ENCODE assay signal across 10 cellular contexts in the genomic region with DNA sequence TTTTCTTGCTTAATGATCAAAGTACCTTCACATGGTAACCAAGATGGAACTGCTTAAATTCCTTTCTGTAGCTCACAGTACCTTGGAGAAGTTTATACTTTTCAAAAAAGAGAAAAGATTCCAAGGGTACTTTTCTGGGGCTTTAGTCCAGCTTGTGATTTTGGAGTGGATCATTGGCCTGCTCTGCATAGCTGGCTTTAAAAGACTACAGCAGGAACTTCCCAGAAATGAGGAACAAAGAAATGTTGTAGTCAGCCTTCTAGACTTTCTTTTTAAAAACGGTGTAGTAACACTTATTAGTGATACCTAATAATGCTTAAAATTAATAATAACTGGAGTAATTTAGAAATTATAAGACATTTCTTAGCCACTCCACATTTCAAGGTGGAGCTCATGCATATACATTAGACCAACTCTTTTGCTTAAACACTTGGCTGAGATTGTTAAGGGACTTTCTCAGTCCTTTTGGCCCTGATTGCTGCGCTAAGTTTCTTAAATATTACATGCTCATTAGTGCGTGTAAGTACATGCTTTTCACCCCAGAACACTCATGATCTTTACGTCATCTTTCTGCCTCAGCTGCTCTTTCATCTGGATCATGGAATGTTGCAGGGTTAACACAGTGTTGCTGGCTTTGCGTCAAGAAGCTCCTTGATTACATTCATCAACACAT. TPM values are rescaled to one million over a fixed set of nuclear protein-coding genes. Genes with fewer than 3 reads are reported as not detected.
DNase-seq lines count a peak whose midpoint lies in the region; ATAC-seq and TF ChIP-seq lines count a peak whose summit lies in the region.
"Had no signal": no experiment of that assay in that cellular context is flagged by ENCODE, and none has a peak within 500 bp of the region (broad histone marks: within the 10 kb centered on the region; RNA-seq: fewer than 3 reads in every experiment).

No MANE protein-coding gene starts in this region.

- H3K27ac ChIP-seq in neural progenitor cell = no peak overlapping the region

- H3K36me3 Mint-ChIP-seq in activated naive CD4-positive, alpha-beta T cell treated with anti-CD3 and anti-CD28 coated beads, Interleukin-2, amount 10 ng/mL, durations not matched to agents 7 days and 5 days = peaks cover 17% of the 10 kb centered on the region
- H3K36me3 Mint-ChIP-seq in neural progenitor cell = peaks cover 1% of the 10 kb centered on the region

- peaks cover 15% of the 10 kb centered on the region for H3K4me1 Mint-ChIP-seq in activated naive CD4-positive, alpha-beta T cell treated with anti-CD3 and anti-CD28 coated beads, Interleukin-2, amount 10 ng/mL, durations not matched to agents 7 days and 5 days
- peaks cover 12% of the 10 kb centered on the region for H3K4me1 Mint-ChIP-seq in neural progenitor cell

- H3K36me3 ChIP-seq in neural progenitor cell = no peaks in the 10 kb centered on the region

- no peak for TF ChIP-seq CTCF in GM10266 (IDR thresholded peaks at IDR 0.05; ENCODE audit: control insufficient read depth, insufficient read depth, low read depth, missing control alignments)
- TF ChIP-seq CTCF in neural progenitor cell (IDR thresholded peaks at IDR 0.05) = no peak

- CTCF ChIA-PET in activated naive CD4-positive, alpha-beta T cell treated with anti-CD3 and anti-CD28 coated beads, Interleukin-2, amount 10 ng/mL, durations not matched to agents 7 days and 5 days (lab: Charles Lee) = interaction anchor here (1.0 kb wide), 1 partner anchor 19 kb away, joined by 3 read pairs; no protein-coding TSS in a partner anchor

- H3K79me2 ChIP-seq in neural progenitor cell (ENCODE audit: low read depth) = no peaks in the 10 kb centered on the region

- H3K4me3 Mint-ChIP-seq in activated naive CD4-positive, alpha-beta T cell treated with anti-CD3 and anti-CD28 coated beads, Interleukin-2, amount 10 ng/mL, durations not matched to agents 7 days and 5 days = no peak overlapping the region
- no peak overlapping the region for H3K4me3 Mint-ChIP-seq in neural progenitor cell
- H3K4me3 Mint-ChIP-seq: activated naive CD8-positive, alpha-beta T cell treated with anti-CD3 and anti-CD28 coated beads, Interleukin-2, amount 10 ng/mL, durations not matched to agents 7 days and 5 days had no signal

- H2AFZ ChIP-seq in neural progenitor cell (replicated peaks) = no peak overlapping the region

- no peak overlapping the region for H3K4me2 ChIP-seq in neural progenitor cell

- no peak overlapping the region for H3K4me3 ChIP-seq in neural progenitor cell

- H4K20me1 ChIP-seq in neural progenitor cell (ENCODE audit: low read depth) = no peaks in the 10 kb centered on the region

- H3K27ac Mint-ChIP-seq in activated naive CD4-positive, alpha-beta T cell treated with anti-CD3 and anti-CD28 coated beads, Interleukin-2, amount 10 ng/mL, durations not matched to agents 7 days and 5 days = no peak overlapping the region
- no peak overlapping the region for H3K27ac Mint-ChIP-seq in neural progenitor cell
- H3K27ac Mint-ChIP-seq: activated naive CD8-positive, alpha-beta T cell treated with anti-CD3 and anti-CD28 coated beads, Interleukin-2, amount 10 ng/mL, durations not matched to agents 7 days and 5 days had no signal

- no peak overlapping the region for H3K9ac ChIP-seq in neural progenitor cell

- peaks cover 26% of the 10 kb centered on the region for H3K4me1 ChIP-seq in neural progenitor cell
- H3K4me1 ChIP-seq: Caco-2 had no signal

- peak; percentile 11 for DNase-seq in GM10266 (ENCODE audit: extremely low spot score)
- peak; percentile 36 for DNase-seq in iris pigment epithelial cell (ENCODE audit: low read depth)
- no peak for DNase-seq in activated naive CD4-positive, alpha-beta T cell treated with anti-CD3 and anti-CD28 coated beads, Interleukin-2, amount 10 ng/mL, durations not matched to agents 7 days and 5 days
- no peak for DNase-seq in activated gamma-delta T cell (lab: John Stamatoyannopoulos, UW)
- no peak for DNase-seq in neural progenitor cell (ENCODE audit: low spot score)
- DNase-seq in NCI-H774 (lab: John Stamatoyannopoulos, UW) = no peak
- DNase-seq: activated naive CD8-positive, alpha-beta T cell treated with anti-CD3 and anti-CD28 coated beads, Interleukin-2, amount 10 ng/mL, durations not matched to agents 7 days and 5 days; Caco-2 had no signal

- no peaks in the 10 kb centered on the region for H3F3A ChIP-seq in neural progenitor cell (ENCODE audit: low read depth)

- ATAC-seq in GM21390 (IDR thresholded peaks at IDR 0.05; ENCODE audit: unreplicated experiment) = peak; percentile 32
- ATAC-seq in HG03378 (IDR thresholded peaks at IDR 0.05; ENCODE audit: unreplicated experiment) = peak; percentile 30

- H3K9me3 ChIP-seq in neural progenitor cell (ENCODE audit: low read depth) = no peaks in the 10 kb centered on the region
- H3K9me3 ChIP-seq: Caco-2 had no signal

- no peaks in the 10 kb centered on the region for H3K27me3 ChIP-seq in neural progenitor cell

- H3K27me3 Mint-ChIP-seq in activated naive CD4-positive, alpha-beta T cell treated with anti-CD3 and anti-CD28 coated beads, Interleukin-2, amount 10 ng/mL, durations not matched to agents 7 days and 5 days = no peaks in the 10 kb centered on the region
- H3K27me3 Mint-ChIP-seq in neural progenitor cell (ENCODE audit: insufficient read depth, low read depth) = peaks cover 8% of the 10 kb centered on the region
- H3K27me3 Mint-ChIP-seq: activated naive CD8-positive, alpha-beta T cell treated with anti-CD3 and anti-CD28 coated beads, Interleukin-2, amount 10 ng/mL, durations not matched to agents 7 days and 5 days had no signal

- H3K9me3 Mint-ChIP-seq in activated naive CD4-positive, alpha-beta T cell treated with anti-CD3 and anti-CD28 coated beads, Interleukin-2, amount 10 ng/mL, durations not matched to agents 7 days and 5 days = no peaks in the 10 kb centered on the region
- H3K9me3 Mint-ChIP-seq in neural progenitor cell = no peaks in the 10 kb centered on the region
- H3K9me3 Mint-ChIP-seq: activated naive CD8-positive, alpha-beta T cell treated with anti-CD3 and anti-CD28 coated beads, Interleukin-2, amount 10 ng/mL, durations not matched to agents 7 days and 5 days had no signal

RNA-seq across cellular contexts. Expression of gene SDCCAG8, which starts 57.3 kb away (rescaled TPM):
- total RNA-seq in neural progenitor cell (ENCODE audit: low replicate concordance) = 19.6 and 30.3 TPM in 2 replicates

RNA-seq across cellular contexts. Expression of gene CEP170, which starts 58.0 kb away (rescaled TPM):
- total RNA-seq in neural progenitor cell (ENCODE audit: low replicate concordance) = 103 and 126 TPM in 2 replicates

Comparison
In these comparisons a context has a peak if more than half of its experiments do, and no peak if none do; other contexts are left out.
1. DNase-seq: peak in GM10266 (single experiment) and iris pigment epithelial cell (single experiment); none in activated naive CD4-positive, alpha-beta T cell treated with anti-CD3 and anti-CD28 coated beads, Interleukin-2, amount 10 ng/mL, durations not matched to agents 7 days and 5 days (single experiment), activated gamma-delta T cell (single experiment), neural progenitor cell (single experiment) and NCI-H774 (single experiment).